Comparison of ENCODE assay signal across 8 cellular contexts in genomic region chr19:7870571-7871279, GRCh38. TPM values are rescaled to one million over a fixed set of nuclear protein-coding genes. Genes with fewer than 3 reads are reported as not detected.
DNase-seq lines count a peak whose midpoint lies in the region; ATAC-seq and TF ChIP-seq lines count a peak whose summit lies in the region.

No MANE protein-coding gene starts in this region.

- no peak for TF ChIP-seq CTCF in astrocyte of the spinal cord (IDR thresholded peaks at IDR 0.05; ENCODE audit: low read depth, low read length)
- TF ChIP-seq CTCF in lung (IDR thresholded peaks at IDR 0.05; ENCODE audit: control extremely low read depth, extremely low read depth): no peak

- H3K4me1 ChIP-seq in lung (ENCODE audit: control insufficient read depth in 2 of 2, insufficient read depth in 2 of 2, low read length in 2 of 2): peaks cover 0 to 30% of the 10 kb centered on the region in 2 donors

- in situ Hi-C loops in astrocyte of the spinal cord (cut with HindIII; ENCODE audit: low sequenced_read_pairs): no loop called here

- H3K27me3 ChIP-seq in lung (ENCODE audit: control insufficient read depth, insufficient read depth): no peaks in the 10 kb centered on the region

- peak; percentile 65 for DNase-seq in D341Med (ENCODE audit: low spot score)
- peak; percentile 79 for DNase-seq in HT1080 (ENCODE audit: low read depth)
- peak; percentile 61 for DNase-seq in SK-N-DZ (ENCODE audit: low spot score)
- DNase-seq in astrocyte of the spinal cord (ENCODE audit: low read depth, low spot score): peak; percentile 35
- DNase-seq in lung (ENCODE audit: low spot score): peak; percentile 65

- H3K36me3 ChIP-seq in lung (ENCODE audit: control insufficient read depth in 2 of 2, insufficient read depth in 2 of 2, low read length in 2 of 2): no peaks in the 10 kb centered on the region

- no peak overlapping the region for H3K4me3 ChIP-seq in astrocyte of the spinal cord (ENCODE audit: low read depth, low read length)
- H3K4me3 ChIP-seq in lung: no peak overlapping the region

- H3K27ac ChIP-seq in lung (ENCODE audit: low read depth in 1 of 2, low read length in 1 of 2): peak overlapping the region in 1 of 2 donors; percentile 52

- ATAC-seq in lung (ENCODE audit: insufficient read depth, low FRiP score) (no peak), GM19023 (IDR thresholded peaks at IDR 0.05; ENCODE audit: unreplicated experiment) (no peak), HG03139 (IDR thresholded peaks at IDR 0.05; ENCODE audit: unreplicated experiment) (no peak), GM19467 (IDR thresholded peaks at IDR 0.05; ENCODE audit: unreplicated experiment) (no peak)

- 61 to 70% methylated on average over 9 of the region's 9 CpGs for whole genome bisulfite sequencing in lung, 2 donors

- H3K9me3 ChIP-seq in lung (ENCODE audit: control insufficient read depth in 2 of 2, insufficient read depth in 1 of 2, low read length in 1 of 2): no peaks in the 10 kb centered on the region

RNA-seq across cellular contexts. Expression of gene PRR36, which starts 3.5 kb away (rescaled TPM):
- total RNA-seq in HT1080 (2014; rRNA removed; shearing (Covaris generic)): 0.02 TPM in 1 of 2 replicates, not detected in the other
- 0.05 and 0.11 TPM in 2 replicates for polyA plus RNA-seq in HT1080 (2015; cell fraction: cytosol; rRNA removed)
- 0.06 and 0.07 TPM in 2 replicates for polyA plus RNA-seq in HT1080 (2015; cell fraction: nucleus; rRNA removed)
- 1.3 and 2.0 TPM in 2 replicates for polyA plus RNA-seq in SK-N-DZ (2014; cell fraction: cytosol; rRNA removed)
- 1.9 and 6.1 TPM in 2 replicates for polyA plus RNA-seq in SK-N-DZ (2014; cell fraction: nucleus; rRNA removed)
- 1 to 10 TPM; 1.3 to 3.4 TPM for total RNA-seq in lung
- polyA plus RNA-seq in lung: under 1 TPM; 0.30 to 0.89 TPM

RNA-seq across cellular contexts. Expression of gene LRRC8E, which starts 17.6 kb away (rescaled TPM):
- 11.7 and 14.2 TPM in 2 replicates for total RNA-seq in HT1080 (2014; rRNA removed; shearing (Covaris generic))
- polyA plus RNA-seq in HT1080 (2015; cell fraction: cytosol; rRNA removed): 5.2 and 5.5 TPM in 2 replicates
- polyA plus RNA-seq in HT1080 (2015; cell fraction: nucleus; rRNA removed): 11.6 and 13.0 TPM in 2 replicates
- 0.61 and 1.1 TPM in 2 replicates for polyA plus RNA-seq in SK-N-DZ (2014; cell fraction: cytosol; rRNA removed)
- polyA plus RNA-seq in SK-N-DZ (2014; cell fraction: nucleus; rRNA removed): 0.18 and 0.23 TPM in 2 replicates
- total RNA-seq in lung: 1 to 10 TPM; 5.9 to 8.6 TPM
- 1 to 10 TPM; 3.7 to 4.6 TPM for polyA plus RNA-seq in lung

RNA-seq across cellular contexts. Expression of gene MAP2K7, which starts 33.0 kb away (rescaled TPM):
- 16.9 and 22.0 TPM in 2 replicates for total RNA-seq in HT1080 (2014; rRNA removed; shearing (Covaris generic))
- 22.0 and 22.4 TPM in 2 replicates for polyA plus RNA-seq in HT1080 (2015; cell fraction: cytosol; rRNA removed)
- 42.5 and 47.1 TPM in 2 replicates for polyA plus RNA-seq in HT1080 (2015; cell fraction: nucleus; rRNA removed)
- polyA plus RNA-seq in SK-N-DZ (2014; cell fraction: cytosol; rRNA removed): 20.8 and 28.7 TPM in 2 replicates
- polyA plus RNA-seq in SK-N-DZ (2014; cell fraction: nucleus; rRNA removed): 35.1 and 44.5 TPM in 2 replicates
- 10 to 100 TPM; 17.8 to 28.7 TPM for total RNA-seq in lung
- polyA plus RNA-seq in lung: 10 to 100 TPM; 18.1 to 41.7 TPM

RNA-seq across cellular contexts. Expression of gene EVI5L, which starts 40.7 kb away (rescaled TPM):
- total RNA-seq in HT1080 (2014; rRNA removed; shearing (Covaris generic)): 1.3 and 3.2 TPM in 2 replicates
- 7.0 and 7.9 TPM in 2 replicates for polyA plus RNA-seq in HT1080 (2015; cell fraction: cytosol; rRNA removed)
- polyA plus RNA-seq in HT1080 (2015; cell fraction: nucleus; rRNA removed): 8.2 and 14.7 TPM in 2 replicates
- polyA plus RNA-seq in SK-N-DZ (2014; cell fraction: cytosol; rRNA removed): 6.2 and 6.3 TPM in 2 replicates
- 9.5 and 13.8 TPM in 2 replicates for polyA plus RNA-seq in SK-N-DZ (2014; cell fraction: nucleus; rRNA removed)
- total RNA-seq in lung: 10 to 100 TPM; 10.7 to 18.6 TPM
- polyA plus RNA-seq in lung: 10 to 100 TPM; 12.3 to 12.9 TPM

RNA-seq across cellular contexts. Expression of gene TGFBR3L, which starts 43.9 kb away (rescaled TPM):
- total RNA-seq in HT1080 (2014; rRNA removed; shearing (Covaris generic)): 0.70 and 2.2 TPM in 2 replicates
- 4.0 and 4.7 TPM in 2 replicates for polyA plus RNA-seq in HT1080 (2015; cell fraction: cytosol; rRNA removed)
- polyA plus RNA-seq in HT1080 (2015; cell fraction: nucleus; rRNA removed): 0.86 and 2.0 TPM in 2 replicates
- polyA plus RNA-seq in SK-N-DZ (2014; cell fraction: cytosol; rRNA removed): 9.0 and 21.7 TPM in 2 replicates
- polyA plus RNA-seq in SK-N-DZ (2014; cell fraction: nucleus; rRNA removed): 11.4 and 25.5 TPM in 2 replicates
- total RNA-seq in lung: under 1 TPM in 1 of 2 donors, not detected in 1; 0.77 TPM
- polyA plus RNA-seq in lung: under 1 TPM in 1 of 2 donors, not detected in 1; 0.25 TPM
